Comparison of ENCODE assay signal across 1 cellular context in genomic region chr19:6424939-6425731, GRCh38.
TF ChIP-seq lines count a peak whose summit lies in the region.

No MANE protein-coding gene starts in this region.

TF ChIP-seq in liver, 16 proteins besides CTCF, POLR2A, EP300 and RAD21 (continued from another document):
- TF ChIP-seq REST (IDR thresholded peaks at IDR 0.05) (no peak), HNF4A (conservative IDR thresholded peaks at IDR 0.05) (peak; percentile 62 to 78)
